Comparison of ENCODE assay signal across 8 cellular contexts in genomic region chr12:15979096-15980091, GRCh38.
DNase-seq lines count a peak whose midpoint lies in the region; ATAC-seq and TF ChIP-seq lines count a peak whose summit lies in the region.

No MANE protein-coding gene starts in this region.

- peak; percentile 81 for DNase-seq in AG08395 (ENCODE audit: low spot score)
- DNase-seq in LNCaP clone FGC (ENCODE audit: low read depth), result no peak
- no peak for DNase-seq in epithelial cell of prostate (ENCODE audit: low read depth, low spot score)
- DNase-seq in non-pigmented ciliary epithelial cell (ENCODE audit: low read depth), result peak; percentile 78
- DNase-seq in caudate nucleus (lab: John Stamatoyannopoulos, UW), result no peak
- DNase-seq in NCI-H2227 (lab: John Stamatoyannopoulos, UW; ENCODE audit: unreplicated experiment), result no peak

- no peak overlapping the region for H3K4me3 ChIP-seq in LNCaP clone FGC (ENCODE audit: low read depth, low read length)

- ATAC-seq in GM19372 (IDR thresholded peaks at IDR 0.05; ENCODE audit: low read depth, unreplicated experiment) (peak; percentile 75), GM21528 (IDR thresholded peaks at IDR 0.05; ENCODE audit: low FRiP score, unreplicated experiment) (no peak)

- peak; percentile 20; the same call in 1 of the 2 replicates for TF ChIP-seq CTCF in LNCaP clone FGC (IDR thresholded peaks at IDR 0.05; ENCODE audit: control insufficient read depth, extremely low read depth, insufficient read depth)

- H3K27ac ChIP-seq in epithelial cell of prostate (peak overlapping the region; percentile 65), caudate nucleus (ENCODE audit: low read depth, low read length) (no peak overlapping the region)

Comparison
In these comparisons a context has a peak if more than half of its experiments do, and no peak if none do; other contexts are left out.
1. DNase-seq: peak in AG08395 (single experiment) and non-pigmented ciliary epithelial cell (single experiment); none in LNCaP clone FGC (single experiment), epithelial cell of prostate (single experiment), caudate nucleus (0 of 61) and NCI-H2227 (single experiment).